1 cellular context compared by ENCODE assay signal in the genomic region with DNA sequence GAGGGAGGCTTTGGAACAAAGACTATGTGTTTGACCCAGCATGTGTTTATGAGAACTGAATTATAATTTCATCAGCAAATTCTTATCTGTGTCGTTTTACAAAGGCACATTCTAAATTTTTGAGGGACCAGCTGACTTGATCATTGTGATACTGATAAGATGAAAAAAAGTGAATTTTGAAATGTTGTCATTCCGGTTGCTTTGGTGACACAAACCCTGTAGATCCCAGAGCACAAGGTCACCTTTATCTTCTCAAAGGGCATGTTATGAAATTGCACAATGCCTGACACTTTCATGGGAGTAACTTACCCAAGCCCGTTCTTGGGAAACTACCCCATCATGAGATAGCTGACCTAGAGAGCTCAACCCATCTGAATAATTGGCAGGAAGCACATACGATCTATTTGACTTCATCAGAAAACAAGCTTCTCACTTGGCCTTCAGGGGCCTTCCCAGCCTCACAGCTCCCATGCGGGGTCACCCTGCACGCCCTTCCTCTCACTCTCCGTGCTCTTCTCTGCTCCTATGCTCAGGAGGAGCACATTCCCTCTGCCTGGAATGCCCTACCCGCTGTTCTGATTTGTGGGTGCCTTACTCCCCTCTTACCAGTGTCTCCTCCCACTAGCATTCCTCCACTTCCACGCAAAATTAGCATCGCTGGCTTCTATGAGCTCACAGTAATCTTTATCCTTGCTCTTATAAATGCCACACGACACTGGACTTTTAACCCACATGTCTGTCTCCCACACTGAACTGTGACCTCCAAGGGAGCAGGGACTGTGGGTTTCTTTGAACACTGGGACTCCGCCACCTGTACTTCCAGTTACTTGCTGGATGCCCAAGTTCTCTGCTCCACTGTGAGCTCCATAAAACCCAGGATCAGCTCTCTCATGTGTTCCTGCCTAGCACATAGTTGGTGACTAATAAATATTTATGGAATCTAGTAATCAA.
TF ChIP-seq lines count a peak whose summit lies in the region.

No MANE protein-coding gene starts in this region.

TF ChIP-seq in HepG2, 621 proteins besides CTCF, POLR2A, EP300 and RAD21 (continued from another document and continues in another):
- TF ChIP-seq TRAFD1 (CRISPR knock-in tag; IDR thresholded peaks at IDR 0.05; ENCODE audit: borderline replicate concordance) (peak; percentile 46; the same call in 1 of the 2 replicates), ZNF292 (CRISPR knock-in tag; IDR thresholded peaks at IDR 0.05; ENCODE audit: borderline replicate concordance, low read depth) (peak; percentile 89), AHR (CRISPR knock-in tag; IDR thresholded peaks at IDR 0.05) (no peak; the same call in 1 of the 2 replicates), SOX5 (CRISPR knock-in tag; IDR thresholded peaks at IDR 0.05; ENCODE audit: borderline replicate concordance) (peak; percentile 98), ZNF512B (CRISPR knock-in tag; IDR thresholded peaks at IDR 0.05; ENCODE audit: borderline replicate concordance) (no peak; the same call in 1 of the 2 replicates), YY1 (IDR thresholded peaks at IDR 0.05; ENCODE audit: insufficient read depth, insufficient replicate concordance, low read depth, low read length) (peak; percentile 26), ZNF33A (CRISPR knock-in tag; IDR thresholded peaks at IDR 0.05; ENCODE audit: borderline replicate concordance) (peak; percentile 22; the same call in 1 of the 2 replicates), ZNF678 (CRISPR knock-in tag; IDR thresholded peaks at IDR 0.05) (no peak), ZNF513 (CRISPR knock-in tag; conservative IDR thresholded peaks at IDR 0.05) (no peak), HOXD1 (CRISPR knock-in tag; IDR thresholded peaks at IDR 0.05) (peak; percentile 95), ZZZ3 (CRISPR knock-in tag; IDR thresholded peaks at IDR 0.05; ENCODE audit: borderline replicate concordance) (0 out of 2 replicates have a peak, but pooled peaks have one; percentile 10), ZFYVE20 (CRISPR knock-in tag; IDR thresholded peaks at IDR 0.05; ENCODE audit: borderline replicate concordance, low read depth) (no peak), ZNF160 (CRISPR knock-in tag; IDR thresholded peaks at IDR 0.05) (peak; percentile 83; the same call in 1 of the 2 replicates), ZNF784 (CRISPR knock-in tag; IDR thresholded peaks at IDR 0.05; ENCODE audit: borderline replicate concordance) (peak; percentile 7; the same call in 1 of the 2 replicates), NR0B2 (CRISPR knock-in tag; IDR thresholded peaks at IDR 0.05) (0 out of 2 replicates have a peak, but pooled peaks have one; percentile 66), ZNF572 (CRISPR knock-in tag; IDR thresholded peaks at IDR 0.05) (no peak), ZNF121 (CRISPR knock-in tag; IDR thresholded peaks at IDR 0.05) (peak; percentile 63; the same call in 1 of the 2 replicates), MLLT10 (CRISPR knock-in tag; IDR thresholded peaks at IDR 0.05) (no peak), ZNF12 (CRISPR knock-in tag; IDR thresholded peaks at IDR 0.05) (peak; percentile 90), EZH2 (conservative IDR thresholded peaks at IDR 0.05; ENCODE audit: low read depth, low read length) (no peak), KIAA2018 (CRISPR knock-in tag; IDR thresholded peaks at IDR 0.05; ENCODE audit: borderline replicate concordance) (no peak), CENPT (CRISPR knock-in tag; IDR thresholded peaks at IDR 0.05; ENCODE audit: low read depth) (no peak), RFX5 (IDR thresholded peaks at IDR 0.05; ENCODE audit: low read depth, low read length) (no peak), ZNF761 (CRISPR knock-in tag; conservative IDR thresholded peaks at IDR 0.05) (peak; percentile 73; the same call in 1 of the 2 replicates), HDAC1 (CRISPR knock-in tag; IDR thresholded peaks at IDR 0.05) (peak; percentile 92), MIXL1 (CRISPR knock-in tag; IDR thresholded peaks at IDR 0.05) (peak; percentile 96), ZNF101 (CRISPR knock-in tag; IDR thresholded peaks at IDR 0.05; ENCODE audit: borderline replicate concordance, low read depth) (peak; percentile 80; the same call in 1 of the 2 replicates), ATF3 (CRISPR knock-in tag; IDR thresholded peaks at IDR 0.05) (peak; percentile 61; the same call in 1 of the 2 replicates), ZNF709 (CRISPR knock-in tag; IDR thresholded peaks at IDR 0.05) (peak; percentile 92; the same call in 1 of the 2 replicates), BRD4 (CRISPR knock-in tag; IDR thresholded peaks at IDR 0.05) (peak; percentile 99), CBX2 (IDR thresholded peaks at IDR 0.05; ENCODE audit: low read depth, low read length) (no peak), CBX2 (CRISPR knock-in tag; IDR thresholded peaks at IDR 0.05; ENCODE audit: low read depth) (peak; percentile 93), GTF2F1 (IDR thresholded peaks at IDR 0.05; ENCODE audit: low read length) (0 out of 2 replicates have a peak, but pooled peaks have one; percentile 6)
- TF ChIP-seq, protein P1, sequence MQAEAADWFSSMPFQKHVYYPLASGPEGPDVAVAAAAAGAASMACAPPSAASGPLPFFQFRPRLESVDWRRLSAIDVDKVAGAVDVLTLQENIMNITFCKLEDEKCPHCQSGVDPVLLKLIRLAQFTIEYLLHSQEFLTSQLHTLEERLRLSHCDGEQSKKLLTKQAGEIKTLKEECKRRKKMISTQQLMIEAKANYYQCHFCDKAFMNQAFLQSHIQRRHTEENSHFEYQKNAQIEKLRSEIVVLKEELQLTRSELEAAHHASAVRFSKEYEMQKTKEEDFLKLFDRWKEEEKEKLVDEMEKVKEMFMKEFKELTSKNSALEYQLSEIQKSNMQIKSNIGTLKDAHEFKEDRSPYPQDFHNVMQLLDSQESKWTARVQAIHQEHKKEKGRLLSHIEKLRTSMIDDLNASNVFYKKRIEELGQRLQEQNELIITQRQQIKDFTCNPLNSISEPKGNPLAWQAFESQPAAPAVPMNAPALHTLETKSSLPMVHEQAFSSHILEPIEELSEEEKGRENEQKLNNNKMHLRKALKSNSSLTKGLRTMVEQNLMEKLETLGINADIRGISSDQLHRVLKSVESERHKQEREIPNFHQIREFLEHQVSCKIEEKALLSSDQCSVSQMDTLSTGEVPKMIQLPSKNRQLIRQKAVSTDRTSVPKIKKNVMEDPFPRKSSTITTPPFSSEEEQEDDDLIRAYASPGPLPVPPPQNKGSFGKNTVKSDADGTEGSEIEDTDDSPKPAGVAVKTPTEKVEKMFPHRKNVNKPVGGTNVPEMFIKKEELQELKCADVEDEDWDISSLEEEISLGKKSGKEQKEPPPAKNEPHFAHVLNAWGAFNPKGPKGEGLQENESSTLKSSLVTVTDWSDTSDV (CRISPR knock-in tag; IDR thresholded peaks at IDR 0.05) = no peak
